In the genomic region with DNA sequence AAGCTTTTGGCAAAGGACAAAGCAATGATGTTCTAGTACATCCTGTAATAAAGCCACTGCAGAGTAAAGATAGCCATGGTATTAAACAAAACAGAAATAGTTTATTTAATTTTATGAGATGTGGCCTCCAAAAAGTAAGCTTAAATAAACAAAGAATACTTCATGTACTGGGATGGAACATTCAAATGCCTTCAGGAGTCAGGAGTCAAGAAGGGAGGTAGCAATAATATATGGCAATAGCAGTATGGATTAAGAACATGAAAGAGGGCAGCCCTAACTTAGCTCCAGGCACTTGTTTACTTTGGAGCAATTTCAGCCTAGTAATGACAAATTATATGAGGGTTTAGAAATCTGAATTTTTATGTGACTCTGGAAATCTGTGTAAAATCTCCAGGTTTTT, we compare ENCODE assay signal across 16 cellular contexts.
DNase-seq lines count a peak whose midpoint lies in the region; ATAC-seq and TF ChIP-seq lines count a peak whose summit lies in the region.
"Had no signal": no experiment of that assay in that cellular context is flagged by ENCODE, and none has a peak within 500 bp of the region (broad histone marks: within the 10 kb centered on the region; RNA-seq: fewer than 3 reads in every experiment).

No MANE protein-coding gene starts in this region.

- peaks cover 11% of the 10 kb centered on the region for H3K4me1 Mint-ChIP-seq in nephron
- H3K4me1 Mint-ChIP-seq: B cell had no signal

- no peak for TF ChIP-seq EP300 in gastroesophageal sphincter (IDR thresholded peaks at IDR 0.05)

- peaks cover 11% of the 10 kb centered on the region for H3K27me3 Mint-ChIP-seq in nephron (ENCODE audit: low read depth)

- peaks cover 4% of the 10 kb centered on the region for H3K36me3 Mint-ChIP-seq in nephron (ENCODE audit: low read depth)
- H3K36me3 Mint-ChIP-seq: CD8-positive, alpha-beta T cell had no signal

- no peaks in the 10 kb centered on the region for H3K36me3 ChIP-seq in gastroesophageal sphincter
- H3K36me3 ChIP-seq in OCI-LY7 (ENCODE audit: insufficient read depth, low read length) = no peaks in the 10 kb centered on the region
- H3K36me3 ChIP-seq: BLaER1 treated with 17β-estradiol and CSF1 and Interleukin-3, amounts not matched to agents 10 nM and 100 nM had no signal

- H3K4me3 ChIP-seq in gastroesophageal sphincter = no peak overlapping the region
- H3K4me3 ChIP-seq in OCI-LY7 (ENCODE audit: low read depth, low read length, poor library complexity, severe bottlenecking) = no peak overlapping the region
- H3K4me3 ChIP-seq: BLaER1 treated with 17β-estradiol and CSF1 and Interleukin-3, amounts not matched to agents 10 nM and 100 nM had no signal

- no peak for DNase-seq in NCI-H1930 (lab: John Stamatoyannopoulos, UW)
- DNase-seq in Ammon's horn (ENCODE audit: low spot score) = no peak
- DNase-seq in NCI-H2227 (lab: John Stamatoyannopoulos, UW; ENCODE audit: unreplicated experiment) = no peak
- no peak for DNase-seq in OCI-LY7 (ENCODE audit: low spot score)
- DNase-seq: 8988T; CD8-positive, alpha-beta T cell; COR-L47; DMS 273 treated with DMSO at 0.1 percent for 48 hours; DMS53; H9 had no signal

- H3K4me3 Mint-ChIP-seq in nephron = no peak overlapping the region
- H3K4me3 Mint-ChIP-seq: B cell; CD8-positive, alpha-beta T cell; H9 had no signal

- H3K9me3 ChIP-seq in gastroesophageal sphincter = no peaks in the 10 kb centered on the region
- no peaks in the 10 kb centered on the region for H3K9me3 ChIP-seq in OCI-LY7 (ENCODE audit: low read length)
- H3K9me3 ChIP-seq: BLaER1 treated with 17β-estradiol and CSF1 and Interleukin-3, amounts not matched to agents 10 nM and 100 nM had no signal

- TF ChIP-seq POLR2A in gastroesophageal sphincter (IDR thresholded peaks at IDR 0.05) = no peak

- H3K27ac Mint-ChIP-seq in nephron = peak overlapping the region; percentile 50 to 89 (median 85)
- H3K27ac Mint-ChIP-seq: B cell; CD8-positive, alpha-beta T cell; H9 had no signal

- H4K20me1 ChIP-seq in OCI-LY7 (ENCODE audit: insufficient read depth, low read length) = no peaks in the 10 kb centered on the region
- H4K20me1 ChIP-seq: BLaER1 treated with 17β-estradiol and CSF1 and Interleukin-3, amounts not matched to agents 10 nM and 100 nM had no signal

- no peak overlapping the region for H3K4me2 ChIP-seq in OCI-LY7 (ENCODE audit: low read length)
- H3K4me2 ChIP-seq: BLaER1 treated with 17β-estradiol and CSF1 and Interleukin-3, amounts not matched to agents 10 nM and 100 nM had no signal

- TF ChIP-seq CTCF in 22Rv1 (IDR thresholded peaks at IDR 0.05) (no peak), VCaP (conservative IDR thresholded peaks at IDR 0.05) (no peak), gastroesophageal sphincter (IDR thresholded peaks at IDR 0.05) (no peak), nephron (IDR thresholded peaks at IDR 0.05; ENCODE audit: unreplicated experiment in 3 of 3) (no peak), OCI-LY7 (conservative IDR thresholded peaks at IDR 0.05; ENCODE audit: low read length) (no peak)

- no peaks in the 10 kb centered on the region for H3K79me2 ChIP-seq in OCI-LY7 (ENCODE audit: insufficient read depth, low read depth, low read length)

- POLR2A ChIA-PET in OCI-LY7 (lab: Charles Lee) = no interaction called here

- no peak for ATAC-seq in gastroesophageal sphincter
- ATAC-seq: CD8-positive, alpha-beta T cell had no signal

- peak overlapping the region; percentile 58 for H3K27ac ChIP-seq in 22Rv1
- H3K27ac ChIP-seq in VCaP = peak overlapping the region; percentile 45
- peak overlapping the region in 3 of 4 donors; percentile 24 to 63 (median 60) for H3K27ac ChIP-seq in gastroesophageal sphincter
- H3K27ac ChIP-seq in OCI-LY7 (ENCODE audit: low read depth, low read length, poor library complexity, severe bottlenecking) = no peak overlapping the region
- H3K27ac ChIP-seq: BLaER1 treated with 17β-estradiol and CSF1 and Interleukin-3, amounts not matched to agents 10 nM and 100 nM had no signal

- H3K27me3 ChIP-seq in gastroesophageal sphincter = no peaks in the 10 kb centered on the region
- H3K27me3 ChIP-seq: BLaER1 treated with 17β-estradiol and CSF1 and Interleukin-3, amounts not matched to agents 10 nM and 100 nM had no signal

- peaks cover 0 to 39% (median 7%) of the 10 kb centered on the region in 3 donors for H3K4me1 ChIP-seq in gastroesophageal sphincter
- H3K4me1 ChIP-seq in OCI-LY7 (ENCODE audit: insufficient read depth, low read length, poor library complexity, severe bottlenecking) = no peaks in the 10 kb centered on the region
- H3K4me1 ChIP-seq: BLaER1 treated with 17β-estradiol and CSF1 and Interleukin-3, amounts not matched to agents 10 nM and 100 nM had no signal

- CTCF ChIA-PET in OCI-LY7 (lab: Charles Lee; ENCODE audit: unreplicated experiment) = no interaction called here

- intact Hi-C loops in OCI-LY7 (cut with micrococcal nuclease; ENCODE audit: unreplicated experiment) = no loop called here

- H2AFZ ChIP-seq in OCI-LY7 (ENCODE audit: low read length) = no peak overlapping the region

- 0 out of 2 replicates have a peak, but pooled peaks cover 3% of the 10 kb centered on the region for H3K9me2 ChIP-seq in OCI-LY7 (ENCODE audit: insufficient read depth, low read length)

- BruUV-seq in OCI-LY7 (replicated peaks; lab: Mats Ljungman, UMichigan) = no TSS peak

- H3K9me3 Mint-ChIP-seq in nephron = no peaks in the 10 kb centered on the region
- H3K9me3 Mint-ChIP-seq: H9 had no signal
